ENCODE assay signal across 1 cellular context in the genomic region with DNA sequence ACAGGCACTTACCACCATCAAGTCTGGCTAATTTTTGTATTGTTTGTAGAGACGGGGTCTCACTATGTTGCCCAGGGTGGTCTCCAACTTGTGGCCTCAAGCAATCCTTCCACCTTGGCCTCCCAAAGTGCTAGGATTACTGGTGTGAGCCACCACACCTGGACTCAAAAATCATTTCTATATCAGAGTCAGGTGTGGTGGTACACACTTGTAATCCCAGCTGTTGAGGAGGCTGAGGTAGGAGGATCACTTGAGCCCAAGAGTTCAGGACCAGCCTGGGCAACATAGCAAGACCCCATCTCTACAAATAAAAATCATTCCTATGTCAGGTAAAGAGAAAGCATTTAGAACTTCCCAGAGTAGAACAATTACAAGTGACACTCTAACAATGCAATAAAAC.
TF ChIP-seq lines count a peak whose summit lies in the region.

No MANE protein-coding gene starts in this region.

TF ChIP-seq in GM12878, 131 proteins besides CTCF, POLR2A, EP300 and RAD21:
- no peak for TF ChIP-seq NBN (IDR thresholded peaks at IDR 0.05)
- TF ChIP-seq YBX1 (IDR thresholded peaks at IDR 0.05) = no peak
- TF ChIP-seq STAT3 (IDR thresholded peaks at IDR 0.05; ENCODE audit: low read depth, low read length) = no peak
- no peak for TF ChIP-seq ZZZ3 (IDR thresholded peaks at IDR 0.05; ENCODE audit: control insufficient read depth, insufficient read length, low read depth)
- TF ChIP-seq NRF1 (conservative IDR thresholded peaks at IDR 0.05; ENCODE audit: low read depth, low read length) = no peak
- TF ChIP-seq NFYA (IDR thresholded peaks at IDR 0.05; ENCODE audit: borderline replicate concordance, low read depth, low read length) = no peak
- no peak for TF ChIP-seq TCF12 (IDR thresholded peaks at IDR 0.05; ENCODE audit: low read depth, low read length)
- TF ChIP-seq STAT1 (conservative IDR thresholded peaks at IDR 0.05) = no peak
- TF ChIP-seq, protein P1, sequence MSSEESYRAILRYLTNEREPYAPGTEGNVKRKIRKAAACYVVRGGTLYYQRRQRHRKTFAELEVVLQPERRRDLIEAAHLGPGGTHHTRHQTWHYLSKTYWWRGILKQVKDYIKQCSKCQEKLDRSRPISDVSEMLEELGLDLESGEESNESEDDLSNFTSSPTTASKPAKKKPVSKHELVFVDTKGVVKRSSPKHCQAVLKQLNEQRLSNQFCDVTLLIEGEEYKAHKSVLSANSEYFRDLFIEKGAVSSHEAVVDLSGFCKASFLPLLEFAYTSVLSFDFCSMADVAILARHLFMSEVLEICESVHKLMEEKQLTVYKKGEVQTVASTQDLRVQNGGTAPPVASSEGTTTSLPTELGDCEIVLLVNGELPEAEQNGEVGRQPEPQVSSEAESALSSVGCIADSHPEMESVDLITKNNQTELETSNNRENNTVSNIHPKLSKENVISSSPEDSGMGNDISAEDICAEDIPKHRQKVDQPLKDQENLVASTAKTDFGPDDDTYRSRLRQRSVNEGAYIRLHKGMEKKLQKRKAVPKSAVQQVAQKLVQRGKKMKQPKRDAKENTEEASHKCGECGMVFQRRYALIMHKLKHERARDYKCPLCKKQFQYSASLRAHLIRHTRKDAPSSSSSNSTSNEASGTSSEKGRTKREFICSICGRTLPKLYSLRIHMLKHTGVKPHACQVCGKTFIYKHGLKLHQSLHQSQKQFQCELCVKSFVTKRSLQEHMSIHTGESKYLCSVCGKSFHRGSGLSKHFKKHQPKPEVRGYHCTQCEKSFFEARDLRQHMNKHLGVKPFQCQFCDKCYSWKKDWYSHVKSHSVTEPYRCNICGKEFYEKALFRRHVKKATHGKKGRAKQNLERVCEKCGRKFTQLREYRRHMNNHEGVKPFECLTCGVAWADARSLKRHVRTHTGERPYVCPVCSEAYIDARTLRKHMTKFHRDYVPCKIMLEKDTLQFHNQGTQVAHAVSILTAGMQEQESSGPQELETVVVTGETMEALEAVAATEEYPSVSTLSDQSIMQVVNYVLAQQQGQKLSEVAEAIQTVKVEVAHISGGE (CRISPR knock-in tag; IDR thresholded peaks at IDR 0.05) = no peak
- no peak for TF ChIP-seq USF1 (IDR thresholded peaks at IDR 0.05; ENCODE audit: borderline replicate concordance, extremely low read length, insufficient read depth, low read depth, low read length)
- TF ChIP-seq ZNF622 (IDR thresholded peaks at IDR 0.05) = no peak
- TF ChIP-seq SKIL (IDR thresholded peaks at IDR 0.05; ENCODE audit: low read depth, poor library complexity, severe bottlenecking) = no peak
- no peak for TF ChIP-seq MYB (IDR thresholded peaks at IDR 0.05; ENCODE audit: borderline replicate concordance, low read depth, low read length)
- TF ChIP-seq, protein P2, sequence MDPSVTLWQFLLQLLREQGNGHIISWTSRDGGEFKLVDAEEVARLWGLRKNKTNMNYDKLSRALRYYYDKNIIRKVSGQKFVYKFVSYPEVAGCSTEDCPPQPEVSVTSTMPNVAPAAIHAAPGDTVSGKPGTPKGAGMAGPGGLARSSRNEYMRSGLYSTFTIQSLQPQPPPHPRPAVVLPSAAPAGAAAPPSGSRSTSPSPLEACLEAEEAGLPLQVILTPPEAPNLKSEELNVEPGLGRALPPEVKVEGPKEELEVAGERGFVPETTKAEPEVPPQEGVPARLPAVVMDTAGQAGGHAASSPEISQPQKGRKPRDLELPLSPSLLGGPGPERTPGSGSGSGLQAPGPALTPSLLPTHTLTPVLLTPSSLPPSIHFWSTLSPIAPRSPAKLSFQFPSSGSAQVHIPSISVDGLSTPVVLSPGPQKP (IDR thresholded peaks at IDR 0.05; ENCODE audit: low read depth, low read length) = no peak
- no peak for TF ChIP-seq SRF (IDR thresholded peaks at IDR 0.05; ENCODE audit: low read depth in 2 of 2, low read length in 2 of 2)
